ENCODE assay signal across 1 cellular context in genomic region chr22:19719055-19719482, GRCh38.
A peak's percentile ranks its signal among the peaks of the same experiment; 100 is the strongest.
TF ChIP-seq lines count a peak whose summit lies in the region.

No MANE protein-coding gene starts in this region.

TF ChIP-seq in K562, 482 proteins besides CTCF, POLR2A, EP300 and RAD21 (continued from another document and continues in another):
- TF ChIP-seq AFF4 (CRISPR knock-in tag; IDR thresholded peaks at IDR 0.05) (no peak), ZHX1 (conservative IDR thresholded peaks at IDR 0.05; ENCODE audit: low read length) (no peak; the same call in 1 of the 2 replicates), SRSF9 (IDR thresholded peaks at IDR 0.05; ENCODE audit: borderline replicate concordance, low read depth, low read length) (no peak), ARID4B (CRISPR knock-in tag; IDR thresholded peaks at IDR 0.05) (no peak), STAT6 (CRISPR knock-in tag; IDR thresholded peaks at IDR 0.05) (no peak), NCOA2 (IDR thresholded peaks at IDR 0.05; ENCODE audit: partially characterized antibody in 2 of 2) (no peak), KAT2B (IDR thresholded peaks at IDR 0.05; ENCODE audit: low read depth, low read length) (no peak), USF2 (CRISPR knock-in tag; IDR thresholded peaks at IDR 0.05) (no peak), KHSRP (IDR thresholded peaks at IDR 0.05) (no peak), MEIS2 (IDR thresholded peaks at IDR 0.05; ENCODE audit: partially characterized antibody) (no peak), E2F5 (CRISPR knock-in tag; IDR thresholded peaks at IDR 0.05) (no peak), CUX1 (CRISPR knock-in tag; IDR thresholded peaks at IDR 0.05) (no peak), PHF20 (IDR thresholded peaks at IDR 0.05; ENCODE audit: partially characterized antibody) (no peak), GATAD2B (IDR thresholded peaks at IDR 0.05; ENCODE audit: borderline replicate concordance) (no peak), BRD9 (IDR thresholded peaks at IDR 0.05; ENCODE audit: low read depth, partially characterized antibody) (no peak), SREBF2 (CRISPR knock-in tag; IDR thresholded peaks at IDR 0.05) (no peak), TBL1XR1 (IDR thresholded peaks at IDR 0.05; ENCODE audit: low read length in 2 of 2) (peak in 1 of 2 experiments; percentile 90; a peak in 2 of 4 replicates), FOXP4 (CRISPR knock-in tag; IDR thresholded peaks at IDR 0.05; ENCODE audit: borderline replicate concordance) (no peak), MXD1 (CRISPR knock-in tag; IDR thresholded peaks at IDR 0.05; ENCODE audit: borderline replicate concordance, poor library complexity, severe bottlenecking) (peak; percentile 54), FIP1L1 (IDR thresholded peaks at IDR 0.05; ENCODE audit: low read depth, low read length, poor library complexity, severe bottlenecking) (no peak), FUS (optimal IDR thresholded peaks at IDR 0.05; ENCODE audit: low read depth, low read length) (no peak), TAF1 (IDR thresholded peaks at IDR 0.05; ENCODE audit: control insufficient read depth, extremely low read depth, insufficient read depth, low read length, severe bottlenecking) (no peak), SMARCC2 (IDR thresholded peaks at IDR 0.05; ENCODE audit: low read depth) (peak; percentile 20; the same call in 1 of the 2 replicates), ZNF696 (CRISPR knock-in tag; conservative IDR thresholded peaks at IDR 0.05) (no peak), TGIF2 (CRISPR knock-in tag; IDR thresholded peaks at IDR 0.05) (no peak), ZNF121 (CRISPR knock-in tag; conservative IDR thresholded peaks at IDR 0.05) (no peak), SREBF1 (IDR thresholded peaks at IDR 0.05; ENCODE audit: borderline replicate concordance, low read depth, low read length) (no peak), ZNF584 (CRISPR knock-in tag; IDR thresholded peaks at IDR 0.05; ENCODE audit: low read depth) (no peak), ZNF41 (CRISPR knock-in tag; conservative IDR thresholded peaks at IDR 0.05) (no peak)
